In genomic region chr16:10878328-10878643, GRCh38 we compare ENCODE assay signal across 11 cellular contexts. TPM values are rescaled to one million over a fixed set of nuclear protein-coding genes. Genes with fewer than 3 reads are reported as not detected.
DNase-seq lines count a peak whose midpoint lies in the region; ATAC-seq lines count a peak whose summit lies in the region.
"Had no signal": no experiment of that assay in that cellular context is flagged by ENCODE, and none has a peak within 500 bp of the region (broad histone marks: within the 10 kb centered on the region; RNA-seq: fewer than 3 reads in every experiment).

No MANE protein-coding gene starts in this region.

- H3K9ac ChIP-seq in skeletal muscle tissue (ENCODE audit: low read depth in 1 of 3, low read length in 3 of 3), result peak overlapping the region in 2 of 3 donors; percentile 70 to 75

- peak overlapping the region; percentile 51 to 72 for H3K4me3 ChIP-seq in esophagus (ENCODE audit: low read depth in 1 of 2, low read length in 2 of 2)
- peak overlapping the region; percentile 76 to 83 (median 82) for H3K4me3 ChIP-seq in skeletal muscle tissue (ENCODE audit: low read length in 3 of 3)

- peak; percentile 38 for DNase-seq in NCI-H69 (lab: John Stamatoyannopoulos, UW)
- DNase-seq in AG20443 (ENCODE audit: low spot score), result no peak
- DNase-seq in OCI-M2 (lab: John Stamatoyannopoulos, UW; ENCODE audit: unreplicated experiment), result no peak
- DNase-seq: activated gamma-delta T cell treated with Interleukin-2 at 50 U/mL for 16 hours, NCI-H2081 had no signal

- H3K27me3 ChIP-seq in esophagus (ENCODE audit: control insufficient read depth in 1 of 2, insufficient read depth in 2 of 2, low read length in 2 of 2) (no peaks in the 10 kb centered on the region), skeletal muscle tissue (ENCODE audit: control insufficient read depth in 3 of 3, insufficient read depth in 3 of 3, low read length in 3 of 3) (peaks cover 13 to 48% (median 16%) of the 10 kb centered on the region in 3 donors)

- WGBS in esophagus, 2 donors, result 16 to 31% methylated on average over 4 of the region's 4 CpGs

- no peaks in the 10 kb centered on the region for H3K9me3 ChIP-seq in esophagus (ENCODE audit: control insufficient read depth in 2 of 2, insufficient read depth in 1 of 2, low read depth in 1 of 2, low read length in 1 of 2)
- no peaks in the 10 kb centered on the region for H3K9me3 ChIP-seq in skeletal muscle tissue (ENCODE audit: control insufficient read depth in 3 of 3, low read length in 3 of 3)

- peaks cover 6 to 10% of the 10 kb centered on the region in 2 donors for H3K4me1 ChIP-seq in esophagus (ENCODE audit: control insufficient read depth in 2 of 2, insufficient read depth in 2 of 2, low read length in 1 of 2)
- H3K4me1 ChIP-seq in skeletal muscle tissue (ENCODE audit: control insufficient read depth in 3 of 3, insufficient read depth in 3 of 3, low read length in 3 of 3), result peaks cover 19 to 29% (median 25%) of the 10 kb centered on the region in 3 donors

- H3K27ac ChIP-seq in esophagus (ENCODE audit: low read depth in 2 of 2, low read length in 1 of 2) (peak overlapping the region in 1 of 2 donors; percentile 40), skeletal muscle tissue (ENCODE audit: low read depth, low read length) (peak overlapping the region; percentile 54)

- H3K36me3 ChIP-seq in esophagus (ENCODE audit: control insufficient read depth in 2 of 2, insufficient read depth in 2 of 2, low read length in 1 of 2), result no peaks in the 10 kb centered on the region
- H3K36me3 ChIP-seq in skeletal muscle tissue (ENCODE audit: control insufficient read depth in 3 of 3, insufficient read depth in 3 of 3, low read length in 3 of 3), result no peaks in the 10 kb centered on the region

- peak; percentile 18 for ATAC-seq in GM18520 (IDR thresholded peaks at IDR 0.05; ENCODE audit: unreplicated experiment)
- no peak for ATAC-seq in HG03159 (IDR thresholded peaks at IDR 0.05; ENCODE audit: unreplicated experiment)
- no peak for ATAC-seq in HG03342 (IDR thresholded peaks at IDR 0.05; ENCODE audit: unreplicated experiment)

RNA-seq across cellular contexts. Expression of gene CIITA, which starts 1.3 kb away (rescaled TPM):
- 1 to 10 TPM; 2.8 to 5.5 TPM for polyA plus RNA-seq in esophagus
- total RNA-seq in skeletal muscle tissue, result 1.0 TPM

RNA-seq across cellular contexts. Expression of gene TVP23A, which starts 59.7 kb away (rescaled TPM):
- polyA plus RNA-seq in esophagus, result under 1 TPM; 0.05 to 0.08 TPM
- total RNA-seq in skeletal muscle tissue, result 2.6 TPM
- total RNA-seq: left lobe of liver had no signal
